14 cellular contexts compared by ENCODE assay signal in the genomic region with DNA sequence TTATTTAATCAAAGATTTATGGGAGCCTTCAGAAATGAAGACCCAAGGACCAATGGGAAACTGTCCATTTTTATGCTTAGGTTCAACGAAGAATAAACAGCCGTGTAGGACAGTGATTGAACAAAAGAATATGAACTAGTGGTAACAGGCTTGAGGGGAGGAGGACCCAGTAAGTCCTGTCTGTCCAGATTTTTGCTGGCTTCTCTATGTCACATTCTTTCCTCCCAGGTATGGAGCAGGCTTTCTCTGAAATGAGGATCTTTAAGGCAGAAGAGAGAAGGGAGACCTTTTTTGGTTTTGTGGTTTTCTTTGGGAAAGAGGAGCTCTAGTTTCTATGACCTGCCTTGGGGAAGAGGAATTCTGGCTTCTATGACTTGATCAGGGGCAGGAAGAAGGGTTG.
A peak's percentile ranks its signal among the peaks of the same experiment; 100 is the strongest.
DNase-seq lines count a peak whose midpoint lies in the region; ATAC-seq, FAIRE-seq and TF ChIP-seq lines count a peak whose summit lies in the region.
"Had no signal": no experiment of that assay in that cellular context is flagged by ENCODE, and none has a peak within 500 bp of the region (broad histone marks: within the 10 kb centered on the region; RNA-seq: fewer than 3 reads in every experiment).

No MANE protein-coding gene starts in this region.

- no peaks in the 10 kb centered on the region for H3K27me3 ChIP-seq in astrocyte (ENCODE audit: insufficient read depth, low read length)
- H3K27me3 ChIP-seq: BLaER1 treated with 17β-estradiol and CSF1 and Interleukin-3, amounts not matched to agents 10 nM and 100 nM had no signal

- peak overlapping the region; percentile 31 to 92 (median 67) for H3K27ac Mint-ChIP-seq in IgD-negative memory B cell
- H3K27ac Mint-ChIP-seq in astrocyte (ENCODE audit: unreplicated experiment) = peak overlapping the region; percentile 93
- H3K27ac Mint-ChIP-seq in naive B cell = peak overlapping the region; percentile 2 to 92 (median 73)
- H3K27ac Mint-ChIP-seq in activated CD4-positive, alpha-beta T cell treated with anti-CD3 and anti-CD28 coated beads, Interleukin-2, amount 10 ng/mL, durations not matched to agents 7 days and 5 days = no peak overlapping the region

- H3K9me3 ChIP-seq in astrocyte (ENCODE audit: insufficient read depth, low read depth, low read length) = no peaks in the 10 kb centered on the region

- CTCF ChIA-PET in activated CD4-positive, alpha-beta T cell treated with anti-CD3 and anti-CD28 coated beads, Interleukin-2, amount 10 ng/mL, durations not matched to agents 7 days and 5 days (lab: Charles Lee) = no interaction called here

- no peak for FAIRE-seq in astrocyte (lab: Jason Lieb, UNC)

- no peaks in the 10 kb centered on the region for H3K36me3 ChIP-seq in astrocyte (ENCODE audit: insufficient read depth, low read length)

- DNase-seq in astrocyte (ENCODE audit: low read depth) = no peak
- no peak for DNase-seq in naive B cell
- no peak for DNase-seq in activated CD4-positive, alpha-beta T cell treated with anti-CD3 and anti-CD28 coated beads, Interleukin-2, amount 10 ng/mL, durations not matched to agents 7 days and 5 days
- DNase-seq in ureter (ENCODE audit: low spot score) = no peak
- DNase-seq in NCI-H510A treated with DMSO at 0.1 percent for 48 hours (lab: John Stamatoyannopoulos, UW) = no peak
- DNase-seq: 8988T, NCI-H1105 treated with DMSO at 0.1 percent for 48 hours, NCI-H187, NCI-H446, NCI-H748 treated with DMSO at 0.1 percent for 48 hours had no signal

- H3K9ac ChIP-seq in astrocyte (ENCODE audit: low read length) = peak overlapping the region; percentile 69
- H3K9ac ChIP-seq: BLaER1 treated with 17β-estradiol and CSF1 and Interleukin-3, amounts not matched to agents 10 nM and 100 nM had no signal

- H3K27ac ChIP-seq in 22Rv1 = peak overlapping the region; percentile 70
- H3K27ac ChIP-seq in astrocyte (ENCODE audit: low read depth, low read length) = peak overlapping the region; percentile 94
- H3K27ac ChIP-seq: BLaER1 treated with 17β-estradiol and CSF1 and Interleukin-3, amounts not matched to agents 10 nM and 100 nM had no signal

- no peak for ATAC-seq in naive B cell (ENCODE audit: low read depth in 2 of 2)
- no peak for ATAC-seq in HG02642 (IDR thresholded peaks at IDR 0.05; ENCODE audit: poor library complexity, unreplicated experiment)

- H3K36me3 Mint-ChIP-seq in IgD-negative memory B cell = peaks cover 36% of the 10 kb centered on the region
- no peaks in the 10 kb centered on the region for H3K36me3 Mint-ChIP-seq in astrocyte (ENCODE audit: low read depth, unreplicated experiment)
- peaks cover 59 to 61% of the 10 kb centered on the region in 2 donors for H3K36me3 Mint-ChIP-seq in naive B cell
- H3K36me3 Mint-ChIP-seq in activated CD4-positive, alpha-beta T cell treated with anti-CD3 and anti-CD28 coated beads, Interleukin-2, amount 10 ng/mL, durations not matched to agents 7 days and 5 days (ENCODE audit: low read depth) = no peaks in the 10 kb centered on the region

- H3K4me1 Mint-ChIP-seq in IgD-negative memory B cell = peaks cover 34 to 56% (median 55%) of the 10 kb centered on the region in 3 donors
- H3K4me1 Mint-ChIP-seq in astrocyte (ENCODE audit: low read depth, unreplicated experiment) = peaks cover 14% of the 10 kb centered on the region
- H3K4me1 Mint-ChIP-seq in naive B cell = peaks cover 52 to 62% (median 53%) of the 10 kb centered on the region in 3 donors
- H3K4me1 Mint-ChIP-seq in activated CD4-positive, alpha-beta T cell treated with anti-CD3 and anti-CD28 coated beads, Interleukin-2, amount 10 ng/mL, durations not matched to agents 7 days and 5 days = no peaks in the 10 kb centered on the region

- H3K4me3 Mint-ChIP-seq in IgD-negative memory B cell (peak overlapping the region; percentile 5 to 68 (median 46)), astrocyte (ENCODE audit: unreplicated experiment) (no peak overlapping the region), naive B cell (peak overlapping the region in 5 of 8 donors; percentile 9 to 77 (median 58))
- no peak overlapping the region for H3K4me3 Mint-ChIP-seq in activated CD4-positive, alpha-beta T cell treated with anti-CD3 and anti-CD28 coated beads, Interleukin-2, amount 10 ng/mL, durations not matched to agents 7 days and 5 days

- POLR2A ChIA-PET in activated CD4-positive, alpha-beta T cell treated with anti-CD3 and anti-CD28 coated beads, Interleukin-2, amount 10 ng/mL, durations not matched to agents 7 days and 5 days (lab: Charles Lee) = no interaction called here

- no peak overlapping the region for H2AFZ ChIP-seq in astrocyte (ENCODE audit: low read depth, low read length)

- no peak overlapping the region for H3K4me3 ChIP-seq in astrocyte (ENCODE audit: insufficient read depth, low read depth, low read length)
- H3K4me3 ChIP-seq: BLaER1 treated with 17β-estradiol and CSF1 and Interleukin-3, amounts not matched to agents 10 nM and 100 nM had no signal

- H3K9me3 Mint-ChIP-seq in IgD-negative memory B cell = peaks cover 0 to 11% (median 5%) of the 10 kb centered on the region in 3 donors
- peaks cover 8% of the 10 kb centered on the region for H3K9me3 Mint-ChIP-seq in astrocyte (ENCODE audit: unreplicated experiment)
- peaks cover 2 to 18% (median 8%) of the 10 kb centered on the region in 7 donors for H3K9me3 Mint-ChIP-seq in naive B cell
- no peaks in the 10 kb centered on the region for H3K9me3 Mint-ChIP-seq in activated CD4-positive, alpha-beta T cell treated with anti-CD3 and anti-CD28 coated beads, Interleukin-2, amount 10 ng/mL, durations not matched to agents 7 days and 5 days

- H3K4me2 ChIP-seq in astrocyte (ENCODE audit: low read length) = no peak overlapping the region
- H3K4me2 ChIP-seq: BLaER1 treated with 17β-estradiol and CSF1 and Interleukin-3, amounts not matched to agents 10 nM and 100 nM had no signal

- TF ChIP-seq CTCF in 22Rv1 (IDR thresholded peaks at IDR 0.05) (no peak), astrocyte (IDR thresholded peaks at IDR 0.05; ENCODE audit: insufficient read depth, low read depth, low read length) (no peak)

- no peaks in the 10 kb centered on the region for H3K27me3 Mint-ChIP-seq in IgD-negative memory B cell
- no peaks in the 10 kb centered on the region for H3K27me3 Mint-ChIP-seq in astrocyte (ENCODE audit: low read depth, unreplicated experiment)
- H3K27me3 Mint-ChIP-seq in naive B cell = no peaks in the 10 kb centered on the region
- H3K27me3 Mint-ChIP-seq in activated CD4-positive, alpha-beta T cell treated with anti-CD3 and anti-CD28 coated beads, Interleukin-2, amount 10 ng/mL, durations not matched to agents 7 days and 5 days = peaks cover 5% of the 10 kb centered on the region

- no peaks in the 10 kb centered on the region for H4K20me1 ChIP-seq in astrocyte (ENCODE audit: insufficient read depth, low read length)
- H4K20me1 ChIP-seq: BLaER1 treated with 17β-estradiol and CSF1 and Interleukin-3, amounts not matched to agents 10 nM and 100 nM had no signal

- no peaks in the 10 kb centered on the region for H3K79me2 ChIP-seq in astrocyte (ENCODE audit: insufficient read depth, low read length)

- H3K4me1 ChIP-seq in astrocyte (ENCODE audit: insufficient read depth, low read length) = peaks cover 10% of the 10 kb centered on the region

Comparison
In these comparisons a context has a peak if more than half of its experiments do, and no peak if none do; other contexts are left out.
1. H3K4me3 Mint-ChIP-seq: peak in IgD-negative memory B cell (4 of 4) and naive B cell (5 of 8); none in astrocyte (single experiment) and activated CD4-positive, alpha-beta T cell treated with anti-CD3 and anti-CD28 coated beads, Interleukin-2, amount 10 ng/mL, durations not matched to agents 7 days and 5 days (single experiment).